Comparison of ENCODE assay signal across 10 cellular contexts in the genomic region with DNA sequence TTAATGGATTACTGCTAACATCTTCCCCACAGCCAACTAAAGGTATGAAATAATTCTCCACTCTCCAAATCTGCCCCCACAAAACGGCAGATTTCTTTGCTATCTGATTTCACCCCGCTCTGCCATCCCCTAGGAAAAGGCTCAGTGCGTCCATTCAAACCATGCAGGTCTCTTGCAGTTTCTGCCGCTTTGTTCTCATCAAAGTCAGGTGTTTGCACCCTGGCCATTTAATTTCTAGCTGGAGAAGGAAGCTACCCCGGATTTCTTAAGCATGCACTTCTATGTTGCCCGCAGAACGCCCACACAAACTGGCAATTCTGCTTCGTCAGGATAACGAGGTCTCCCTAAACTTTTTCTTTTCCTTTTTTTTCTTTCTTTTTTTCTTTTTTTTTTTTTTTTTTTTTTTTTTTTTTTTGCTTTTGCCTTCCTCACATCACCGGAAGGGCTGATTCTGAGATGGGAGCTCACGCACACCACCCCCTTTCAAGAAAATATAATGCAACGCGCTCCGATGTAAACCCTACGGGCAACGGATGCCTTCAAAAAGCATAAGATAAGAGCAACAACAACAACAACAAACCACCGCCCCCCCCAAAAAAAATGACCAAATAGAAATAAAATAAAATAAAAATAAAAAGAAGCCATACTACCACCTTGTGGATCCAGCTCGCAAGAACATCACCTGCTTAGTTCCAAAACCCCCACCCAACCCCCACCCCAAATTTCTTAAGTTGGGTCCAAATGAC. TPM values are rescaled to one million over a fixed set of nuclear protein-coding genes. Genes with fewer than 3 reads are reported as not detected.
DNase-seq lines count a peak whose midpoint lies in the region; ATAC-seq, FAIRE-seq and TF ChIP-seq lines count a peak whose summit lies in the region.
"Had no signal": no experiment of that assay in that cellular context is flagged by ENCODE, and none has a peak within 500 bp of the region (broad histone marks: within the 10 kb centered on the region; RNA-seq: fewer than 3 reads in every experiment).

No MANE protein-coding gene starts in this region.

- WGBS in heart right ventricle, 2 donors: 3 to 6% methylated on average over 17 to 18 of the region's 18 CpGs
- WGBS in urinary bladder: 14% methylated on average over 18 of the region's 18 CpGs

- no peak for ATAC-seq in heart right ventricle
- ATAC-seq in Right ventricle myocardium superior (ENCODE audit: poor library complexity): no peak
- no peak for ATAC-seq in GM19395 (IDR thresholded peaks at IDR 0.05; ENCODE audit: unreplicated experiment)

- H3K9me3 ChIP-seq in heart right ventricle (no peaks in the 10 kb centered on the region), breast epithelium (no peaks in the 10 kb centered on the region)
- H3K9me3 ChIP-seq: Caco-2 had no signal

- H3K36me3 ChIP-seq in heart right ventricle (no peaks in the 10 kb centered on the region), breast epithelium (no peaks in the 10 kb centered on the region), urinary bladder (ENCODE audit: insufficient read depth) (no peaks in the 10 kb centered on the region)

- intact Hi-C loops in heart right ventricle (cut with DNase I): loop anchor here in 1 of 10 donors (10.0 kb wide), 1 partner anchor 409 kb away; no protein-coding TSS in a partner anchor
- intact Hi-C loops in Right ventricle myocardium superior (cut with DNase I): no loop called here
- intact Hi-C loops in breast epithelium (cut with DNase I; ENCODE audit: low total_unique reads): no loop called here

- DNase-seq in heart right ventricle (no peak), Right ventricle myocardium superior (no peak), breast epithelium (ENCODE audit: low spot score in 2 of 2) (no peak), midbrain (lab: John Stamatoyannopoulos, UW) (peak; percentile 2), HTR-8/SVneo (ENCODE audit: insufficient read length, low spot score) (no peak), epidermal melanocyte (ENCODE audit: insufficient read length, low spot score) (no peak)
- DNase-seq: Caco-2, NCI-H1436 treated with DMSO at 0.1 percent for 48 hours had no signal

- H3K4me1 ChIP-seq in heart right ventricle (peaks cover 0 to 9% (median 0%) of the 10 kb centered on the region in 9 donors), breast epithelium (peaks cover 0 to 6% of the 10 kb centered on the region in 2 donors), urinary bladder (ENCODE audit: insufficient read depth) (no peaks in the 10 kb centered on the region)
- H3K4me1 ChIP-seq: Caco-2 had no signal

- H3K27ac ChIP-seq in heart right ventricle (no peak overlapping the region), breast epithelium (no peak overlapping the region), urinary bladder (ENCODE audit: low read depth) (no peak overlapping the region)

- H3K27me3 ChIP-seq in heart right ventricle: peaks cover 0 to 66% (median 10%) of the 10 kb centered on the region in 7 donors
- H3K27me3 ChIP-seq in breast epithelium: peaks cover 0 to 36% of the 10 kb centered on the region in 2 donors

- peak in 1 of 9 donors; percentile 9 for TF ChIP-seq CTCF in heart right ventricle (IDR thresholded peaks at IDR 0.05)
- TF ChIP-seq CTCF in breast epithelium (IDR thresholded peaks at IDR 0.05): no peak

- no peak for TF ChIP-seq POLR2A in breast epithelium (IDR thresholded peaks at IDR 0.05)

- no peak for FAIRE-seq in HTR-8/SVneo (lab: Jason Lieb, UNC)

- H3K4me3 ChIP-seq in heart right ventricle (peak overlapping the region in 8 of 10 donors; percentile 25 to 52 (median 48)), breast epithelium (peak overlapping the region; percentile 9 to 61 (median 54)), urinary bladder (ENCODE audit: low read depth, low read length) (peak overlapping the region; percentile 51)

RNA-seq across cellular contexts. Expression of a gene that starts 3.2 kb away (rescaled TPM):
- total RNA-seq in heart right ventricle: 1 to 10 TPM in 9 of 10 donors, under 1 TPM in 1; 0.55 to 4.1 (median 1.7) TPM
- polyA plus RNA-seq in heart right ventricle: 1 to 10 TPM in 1 of 2 donors, under 1 TPM in 1; 0.37 to 1.3 TPM
- 3.0 TPM for total RNA-seq in Right ventricle myocardium superior
- total RNA-seq in breast epithelium: 1 to 10 TPM in 2 of 3 donors, under 1 TPM in 1; 0.64 to 8.6 (median 2.0) TPM
- total RNA-seq in urinary bladder: 15.7 TPM
- 5.1 TPM for polyA plus RNA-seq in urinary bladder
- total RNA-seq: Caco-2 had no signal
